Comparison of ENCODE assay signal across 28 cellular contexts in the genomic region with DNA sequence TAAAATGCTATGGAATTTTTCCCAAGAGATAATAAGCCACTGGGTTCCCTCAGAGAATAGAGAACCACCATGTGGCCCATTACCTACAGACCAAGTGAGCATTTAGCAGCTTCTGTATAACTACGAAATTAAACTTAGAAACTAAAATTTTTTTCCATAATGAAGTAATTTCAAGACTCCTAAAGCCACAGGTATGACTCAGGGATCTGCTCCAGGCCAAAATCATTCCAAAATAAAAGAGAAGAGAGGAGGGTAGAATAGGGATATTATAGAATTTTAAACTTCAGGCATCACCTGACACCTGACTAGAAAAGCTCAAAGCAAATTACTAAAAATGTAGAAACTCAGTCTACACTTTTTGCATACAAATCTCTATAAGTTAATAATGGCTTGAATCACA.
DNase-seq lines count a peak whose midpoint lies in the region; ATAC-seq, FAIRE-seq and TF ChIP-seq lines count a peak whose summit lies in the region.
"Had no signal": no experiment of that assay in that cellular context is flagged by ENCODE, and none has a peak within 500 bp of the region (broad histone marks: within the 10 kb centered on the region; RNA-seq: fewer than 3 reads in every experiment).

No MANE protein-coding gene starts in this region.

- peaks cover 46% of the 10 kb centered on the region for H3K79me2 ChIP-seq in mammary epithelial cell (ENCODE audit: insufficient read depth, low read length)
- peaks cover 96% of the 10 kb centered on the region for H3K79me2 ChIP-seq in astrocyte (ENCODE audit: insufficient read depth, low read length)

- CTCF ChIA-PET in mammary epithelial cell (lab: Charles Lee; ENCODE audit: low non-redundant PET) (no interaction called here), MCF 10A (lab: Yijun Ruan, JAX) (interaction anchor here (0.6 to 4.1 kb wide), 11 partner anchors 12 to 153 kb away, joined by 3 to 22 read pairs (median 7); no protein-coding TSS in a partner anchor)

- no peak overlapping the region for H3K9ac ChIP-seq in mammary epithelial cell (ENCODE audit: insufficient read depth, low read length)
- H3K9ac ChIP-seq in astrocyte (ENCODE audit: low read length), result no peak overlapping the region

- no peaks in the 10 kb centered on the region for H4K20me1 ChIP-seq in mammary epithelial cell (ENCODE audit: insufficient read depth, low read length)
- peaks cover 19% of the 10 kb centered on the region for H4K20me1 ChIP-seq in astrocyte (ENCODE audit: insufficient read depth, low read length)

- POLR2A ChIA-PET in MCF 10A (lab: Yijun Ruan, JAX), result interaction anchor here (0.6 to 11.3 kb wide), 20 partner anchors 8 to 131 kb away, joined by 3 to 192 read pairs (median 5); partner anchors contain the start of gene DST

- H3K27ac ChIP-seq in mammary epithelial cell (ENCODE audit: insufficient read depth, low read depth, low read length), result peak overlapping the region; percentile 46
- H3K27ac ChIP-seq in astrocyte (ENCODE audit: low read depth, low read length), result peak overlapping the region; percentile 42
- peak overlapping the region; percentile 34 to 53 for H3K27ac ChIP-seq in left lung
- H3K27ac ChIP-seq: lower lobe of right lung, testis had no signal

- no peaks in the 10 kb centered on the region for H3K27me3 ChIP-seq in mammary epithelial cell (ENCODE audit: insufficient read depth, low read length)
- no peaks in the 10 kb centered on the region for H3K27me3 ChIP-seq in astrocyte (ENCODE audit: insufficient read depth, low read length)
- no peaks in the 10 kb centered on the region for H3K27me3 ChIP-seq in left lung
- H3K27me3 ChIP-seq: testis had no signal

- peaks cover 58% of the 10 kb centered on the region for H3K4me1 ChIP-seq in mammary epithelial cell (ENCODE audit: insufficient read depth, low read length)
- peaks cover 44% of the 10 kb centered on the region for H3K4me1 ChIP-seq in astrocyte (ENCODE audit: insufficient read depth, low read length)
- peaks cover 12 to 15% of the 10 kb centered on the region in 2 donors for H3K4me1 ChIP-seq in left lung
- H3K4me1 ChIP-seq: testis had no signal

- intact Hi-C loops in mammary epithelial cell (cut with micrococcal nuclease), result no loop called here
- intact Hi-C loops in MCF 10A (cut with micrococcal nuclease), result no loop called here
- intact Hi-C loops in left lung (cut with DNase I), result no loop called here

- in situ Hi-C loops in mammary epithelial cell (cut with MboI; ENCODE audit: low sequenced_read_pairs in 2 of 2), result loop anchor here in 1 of 2 donors (10.0 kb wide), 1 partner anchor 47 kb away; no protein-coding TSS in a partner anchor

- no peak overlapping the region for H3K4me3 ChIP-seq in mammary epithelial cell (replicated peaks in 1 of 3; ENCODE audit: insufficient read depth in 1 of 3, low read depth in 2 of 3, low read length in 3 of 3)
- no peak overlapping the region for H3K4me3 ChIP-seq in astrocyte (ENCODE audit: insufficient read depth, low read depth, low read length)
- H3K4me3 ChIP-seq in left lung, result no peak overlapping the region
- H3K4me3 ChIP-seq: lower lobe of right lung, testis had no signal

- H3K27ac Mint-ChIP-seq in MCF 10A (ENCODE audit: low read depth, unreplicated experiment) (no peak overlapping the region), astrocyte (ENCODE audit: unreplicated experiment) (no peak overlapping the region)
- H3K27ac Mint-ChIP-seq: activated CD8-positive, alpha-beta T cell treated with anti-CD3 and anti-CD28 coated beads, Interleukin-2, amount 10 ng/mL, durations not matched to agents 7 days and 5 days; activated naive CD8-positive, alpha-beta T cell; activated T-helper 2 cell treated with anti-CD3 and anti-CD28 coated beads, Interferon-gamma antibody, Interleukin-2, Interleukin-4, amounts not matched to agents 10 μg/mL and 5 μg/mL and 100 μg/mL, durations not matched to agents 14 hours and 24 hours and 36 hours; B cell; CD8-positive, alpha-beta memory T cell; dendritic cell treated with granulocyte-macrophage colony-stimulating factor and Interleukin-4, amounts not matched to agents 40 ng/mL and 50 ng/mL, for 4 days; T-helper 17 cell had no signal

- H3K9me3 Mint-ChIP-seq in MCF 10A (ENCODE audit: unreplicated experiment) (no peaks in the 10 kb centered on the region), astrocyte (ENCODE audit: unreplicated experiment) (no peaks in the 10 kb centered on the region)
- H3K9me3 Mint-ChIP-seq: activated T-helper 2 cell treated with anti-CD3 and anti-CD28 coated beads, Interferon-gamma antibody, Interleukin-2, Interleukin-4, amounts not matched to agents 10 μg/mL and 5 μg/mL and 100 μg/mL, durations not matched to agents 14 hours and 24 hours and 36 hours; CD8-positive, alpha-beta memory T cell; dendritic cell treated with granulocyte-macrophage colony-stimulating factor and Interleukin-4, amounts not matched to agents 40 ng/mL and 50 ng/mL, for 4 days; neural crest cell had no signal

- no TSS peak for BruUV-seq in mammary epithelial cell (replicated peaks; lab: Mats Ljungman, UMichigan)
- no TSS peak for BruUV-seq in MCF 10A (replicated peaks; lab: Mats Ljungman, UMichigan)

- H3K27me3 Mint-ChIP-seq in MCF 10A (ENCODE audit: insufficient read depth, unreplicated experiment), result no peaks in the 10 kb centered on the region
- no peaks in the 10 kb centered on the region for H3K27me3 Mint-ChIP-seq in astrocyte (ENCODE audit: low read depth, unreplicated experiment)
- H3K27me3 Mint-ChIP-seq: B cell; dendritic cell treated with granulocyte-macrophage colony-stimulating factor and Interleukin-4, amounts not matched to agents 40 ng/mL and 50 ng/mL, for 4 days had no signal

- H3K9me3 ChIP-seq in mammary epithelial cell (replicated peaks; ENCODE audit: insufficient read depth, low read length) (no peaks in the 10 kb centered on the region), astrocyte (ENCODE audit: insufficient read depth, low read depth, low read length) (no peaks in the 10 kb centered on the region), left lung (no peaks in the 10 kb centered on the region)
- H3K9me3 ChIP-seq: lower lobe of right lung, testis had no signal

- no peak for FAIRE-seq in astrocyte (lab: Jason Lieb, UNC)
- FAIRE-seq: GM12892, islet of Langerhans, urothelium cell line had no signal

- 0% methylated on average over 1 of the region's 1 CpG for WGBS in mammary epithelial cell (ENCODE audit: low coverage, missing lambda C conversion rate)

- no peaks in the 10 kb centered on the region for H3K36me3 ChIP-seq in mammary epithelial cell (ENCODE audit: insufficient read depth, low read length)
- no peaks in the 10 kb centered on the region for H3K36me3 ChIP-seq in astrocyte (ENCODE audit: insufficient read depth, low read length)
- no peaks in the 10 kb centered on the region for H3K36me3 ChIP-seq in left lung
- H3K36me3 ChIP-seq: lower lobe of right lung had no signal

- H3K4me1 Mint-ChIP-seq in MCF 10A (ENCODE audit: insufficient read depth, unreplicated experiment) (peaks cover 49% of the 10 kb centered on the region), astrocyte (ENCODE audit: low read depth, unreplicated experiment) (peaks cover 78% of the 10 kb centered on the region)
- H3K4me1 Mint-ChIP-seq: B cell; CD8-positive, alpha-beta memory T cell had no signal

- H2AFZ ChIP-seq in mammary epithelial cell (ENCODE audit: low read depth, low read length) (no peak overlapping the region), astrocyte (ENCODE audit: low read depth, low read length) (no peak overlapping the region)

- dilution Hi-C loops in mammary epithelial cell (cut with HindIII; ENCODE audit: low sequenced_read_pairs), result no loop called here

- H3K36me3 Mint-ChIP-seq in MCF 10A (ENCODE audit: insufficient read depth, unreplicated experiment) (no peaks in the 10 kb centered on the region), astrocyte (ENCODE audit: low read depth, unreplicated experiment) (peaks cover 4% of the 10 kb centered on the region)
- H3K36me3 Mint-ChIP-seq: activated naive CD8-positive, alpha-beta T cell; CD8-positive, alpha-beta memory T cell had no signal

- TF ChIP-seq CTCF in mammary epithelial cell (conservative IDR thresholded peaks at IDR 0.05 in 1 of 2, IDR thresholded peaks at IDR 0.05 in 1 of 2; ENCODE audit: extremely low read depth in 1 of 2, insufficient read depth in 1 of 2, low read depth in 1 of 2, low read length in 2 of 2), result no peak
- TF ChIP-seq CTCF in MCF 10A (IDR thresholded peaks at IDR 0.05; ENCODE audit: unreplicated experiment), result no peak
- TF ChIP-seq CTCF in astrocyte (IDR thresholded peaks at IDR 0.05; ENCODE audit: insufficient read depth, low read depth, low read length), result no peak
- TF ChIP-seq CTCF in left lung (IDR thresholded peaks at IDR 0.05), result no peak

- ATAC-seq in left lung (peak; percentile 13), HG03196 (IDR thresholded peaks at IDR 0.05; ENCODE audit: unreplicated experiment) (no peak)
- ATAC-seq: activated CD8-positive, alpha-beta T cell treated with anti-CD3 and anti-CD28 coated beads, Interleukin-2, amount 10 ng/mL, durations not matched to agents 7 days and 5 days; T-helper 17 cell had no signal

- DNase-seq in mammary epithelial cell (no peak), MCF 10A (ENCODE audit: unreplicated experiment) (no peak), astrocyte (ENCODE audit: low read depth) (no peak), left lung (no peak), kidney tubule cell (ENCODE audit: low spot score) (no peak), NCI-H1105 treated with DMSO at 0.1 percent for 48 hours (lab: John Stamatoyannopoulos, UW) (no peak), mesenteric fat pad (ENCODE audit: low spot score) (no peak)
- DNase-seq: 8988T; activated CD4-positive, alpha-beta T cell treated with anti-CD3 and anti-CD28 coated beads for 1 hour; activated CD8-positive, alpha-beta T cell treated with anti-CD3 and anti-CD28 coated beads, Interleukin-2, amount 10 ng/mL, durations not matched to agents 7 days and 5 days; aorta; CD8-positive, alpha-beta memory T cell; KG1; lower lobe of right lung; NCI-H1436; NCI-H446; stimulated activated naive CD4-positive, alpha-beta T cell treated with Interleukin-2 at 50 U/mL for 16 hours; T-helper 17 cell; testis had no signal

- no peak overlapping the region for H3K4me3 Mint-ChIP-seq in MCF 10A (ENCODE audit: unreplicated experiment)
- peak overlapping the region; percentile 7 for H3K4me3 Mint-ChIP-seq in astrocyte (ENCODE audit: unreplicated experiment)
- H3K4me3 Mint-ChIP-seq: activated CD8-positive, alpha-beta T cell treated with anti-CD3 and anti-CD28 coated beads, Interleukin-2, amount 10 ng/mL, durations not matched to agents 7 days and 5 days; activated naive CD8-positive, alpha-beta T cell; B cell; CD8-positive, alpha-beta memory T cell; dendritic cell treated with granulocyte-macrophage colony-stimulating factor and Interleukin-4, amounts not matched to agents 40 ng/mL and 50 ng/mL, for 4 days; neural crest cell; T-helper 17 cell had no signal

- peak overlapping the region; percentile 58 for H3K4me2 ChIP-seq in mammary epithelial cell (ENCODE audit: insufficient read depth, low read depth, low read length)
- H3K4me2 ChIP-seq in astrocyte (ENCODE audit: low read length), result peak overlapping the region; percentile 44
